In genomic region chr2:152025678-152026287, GRCh38 we compare ENCODE assay signal across 1 cellular context.
TF ChIP-seq lines count a peak whose summit lies in the region.

No MANE protein-coding gene starts in this region.

TF ChIP-seq in GM23338, 12 proteins besides CTCF, POLR2A, EP300 and RAD21 (continued from another document):
- TF ChIP-seq ZNF462 (CRISPR knock-in tag; IDR thresholded peaks at IDR 0.05): no peak
- TF ChIP-seq EZH2 (IDR thresholded peaks at IDR 0.05; ENCODE audit: low read depth, unreplicated experiment): no peak
